Comparison of ENCODE assay signal across 24 cellular contexts in the genomic region with DNA sequence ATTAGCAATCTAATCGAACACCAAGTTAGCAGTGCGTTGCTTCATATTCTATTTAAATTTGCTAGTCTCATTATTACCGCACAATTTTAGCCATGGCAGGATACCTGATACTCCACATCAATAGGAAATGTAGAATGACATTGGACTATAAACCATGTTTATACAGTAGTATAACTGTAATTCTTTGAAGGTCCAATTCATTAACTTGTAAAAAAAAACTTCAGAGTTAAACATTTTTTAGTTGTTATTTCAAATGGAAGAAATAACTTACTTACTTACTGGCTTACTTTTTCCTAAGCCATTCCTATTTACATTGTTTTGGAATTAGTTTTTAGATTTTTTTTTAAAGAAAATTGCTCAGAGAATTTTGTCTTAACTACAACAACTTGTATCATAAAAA. TPM values are rescaled to one million over a fixed set of nuclear protein-coding genes. Genes with fewer than 3 reads are reported as not detected.
"Had no signal": no experiment of that assay in that cellular context is flagged by ENCODE, and none has a peak within 500 bp of the region (broad histone marks: within the 10 kb centered on the region; RNA-seq: fewer than 3 reads in every experiment).

No MANE protein-coding gene starts in this region.

- H3K27me3 Mint-ChIP-seq: naive thymus-derived CD8-positive, alpha-beta T cell; progenitor cell of endocrine pancreas had no signal

- H3K9me3 ChIP-seq: colonic mucosa, gastroesophageal sphincter, ovary, stomach, thoracic aorta, transverse colon had no signal

- H3K4me3 Mint-ChIP-seq: naive thymus-derived CD8-positive, alpha-beta T cell; neural crest cell had no signal

- H3K4me1 ChIP-seq: colonic mucosa had no signal

- H3K9me3 Mint-ChIP-seq: naive thymus-derived CD8-positive, alpha-beta T cell; neural crest cell had no signal

- DNase-seq: cerebellar nuclear complex; colonic mucosa; glutamatergic neuron; left colon; mesendoderm; naive thymus-derived CD8-positive, alpha-beta T cell; ovary; right cardiac atrium; small intestine; stimulated activated CD4-positive, alpha-beta T cell treated with anti-CD3 and anti-CD28 coated beads, Interleukin-12 subunit alpha, Interleukin-12 subunit beta, amount 100 ng/mL, for 4 hours; stimulated activated naive CD4-positive, alpha-beta T cell; stomach; substantia nigra; transverse colon had no signal

- H3K27ac Mint-ChIP-seq: progenitor cell of endocrine pancreas had no signal

- H3K27me3 ChIP-seq: colonic mucosa, gastroesophageal sphincter, ovary, stomach, transverse colon had no signal

- ATAC-seq: esophagus mucosa; gastroesophageal sphincter; left colon; naive thymus-derived CD8-positive, alpha-beta T cell; right cardiac atrium had no signal

- H3K27ac ChIP-seq: colonic mucosa, gastroesophageal sphincter, ovary, stomach, thoracic aorta, transverse colon had no signal

- H3K4me3 ChIP-seq: colonic mucosa, gastroesophageal sphincter, ovary, stomach, thoracic aorta, transverse colon had no signal

- H3K36me3 ChIP-seq: colonic mucosa, ovary, thoracic aorta, transverse colon had no signal

RNA-seq across cellular contexts. Expression of gene ACOT12, which starts 35.4 kb away (rescaled TPM):
- total RNA-seq: colonic mucosa; dermis blood vessel endothelial cell; esophagus mucosa; fibroblast of villous mesenchyme; gastroesophageal sphincter; kidney epithelial cell; left colon; lung microvascular endothelial cell; naive thymus-derived CD8-positive, alpha-beta T cell; neural crest cell; progenitor cell of endocrine pancreas; right cardiac atrium; stomach; transverse colon; ureter had no signal
- polyA plus RNA-seq: naive thymus-derived CD8-positive, alpha-beta T cell; ovary; right cardiac atrium; stomach had no signal
